In the genomic region with DNA sequence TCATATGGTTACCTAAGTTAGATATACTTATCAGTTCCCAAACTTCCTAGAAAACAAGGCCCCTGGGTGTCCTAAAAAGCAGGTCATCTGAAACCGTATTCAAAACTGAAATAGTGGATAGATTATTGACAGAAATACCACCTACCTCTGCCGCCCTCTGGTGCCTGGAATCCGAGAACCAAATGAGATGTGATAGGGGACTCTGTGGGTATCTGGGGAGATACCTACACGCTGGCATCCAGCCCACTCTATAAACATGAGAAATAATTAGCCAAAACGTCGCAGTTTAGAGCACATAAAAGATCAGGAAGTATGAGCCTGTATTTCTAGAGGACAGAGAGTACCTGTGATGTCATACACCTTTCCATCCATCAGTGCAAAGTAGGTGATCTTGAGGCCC, we compare ENCODE assay signal across 9 cellular contexts. TPM values are rescaled to one million over a fixed set of nuclear protein-coding genes. Genes with fewer than 3 reads are reported as not detected.
A peak's percentile ranks its signal among the peaks of the same experiment; 100 is the strongest.
DNase-seq lines count a peak whose midpoint lies in the region; ATAC-seq and TF ChIP-seq lines count a peak whose summit lies in the region.
"Had no signal": no experiment of that assay in that cellular context is flagged by ENCODE, and none has a peak within 500 bp of the region (broad histone marks: within the 10 kb centered on the region; RNA-seq: fewer than 3 reads in every experiment).

No MANE protein-coding gene starts in this region.

- peaks cover 5 to 13% (median 10%) of the 10 kb centered on the region in 3 donors for H3K4me1 Mint-ChIP-seq in IgD-negative memory B cell

- 37% methylated on average over 6 of the region's 6 CpGs for WGBS in right lobe of liver (ENCODE audit: insufficient coverage, low coverage, low lambda C conversion rate, missing lambda C conversion rate)

- TF ChIP-seq POLR2A in right lobe of liver (IDR thresholded peaks at IDR 0.05): no peak

- H3K27ac ChIP-seq in right lobe of liver: peak overlapping the region in 1 of 3 donors; percentile 69

- ATAC-seq in right lobe of liver (no peak), HG02885 (IDR thresholded peaks at IDR 0.05; ENCODE audit: poor library complexity, unreplicated experiment) (no peak)

- in situ Hi-C loops in astrocyte of the spinal cord (cut with HindIII; ENCODE audit: low sequenced_read_pairs): no loop called here

- no peak overlapping the region for H3K4me3 ChIP-seq in astrocyte of the spinal cord (ENCODE audit: low read depth, low read length)
- no peak overlapping the region for H3K4me3 ChIP-seq in right lobe of liver

- peaks cover 1% of the 10 kb centered on the region for H3K36me3 Mint-ChIP-seq in IgD-negative memory B cell

- H3K4me1 ChIP-seq in right lobe of liver: peaks cover 0 to 53% (median 15%) of the 10 kb centered on the region in 4 donors

- TF ChIP-seq CTCF in astrocyte of the spinal cord (IDR thresholded peaks at IDR 0.05; ENCODE audit: low read depth, low read length): peak; percentile 49
- TF ChIP-seq CTCF in right lobe of liver (IDR thresholded peaks at IDR 0.05): peak; percentile 17 to 36 (median 28)

- peak overlapping the region in 2 of 3 donors; percentile 32 to 71 for H3K27ac Mint-ChIP-seq in IgD-negative memory B cell

- H3K27me3 ChIP-seq in right lobe of liver: no peaks in the 10 kb centered on the region

- DNase-seq in NCI-H82 (lab: John Stamatoyannopoulos, UW) (peak; percentile 14), NCI-H82 treated with DMSO at 0.1 percent for 48 hours (lab: John Stamatoyannopoulos, UW; ENCODE audit: unreplicated experiment) (no peak), astrocyte of the spinal cord (ENCODE audit: low read depth, low spot score) (no peak), right lobe of liver (no peak), DMS114 treated with DMSO at 0.1 percent for 48 hours (lab: John Stamatoyannopoulos, UW; ENCODE audit: unreplicated experiment) (no peak)
- DNase-seq in stimulated activated CD4-positive, alpha-beta T cell treated with anti-CD3 and anti-CD28 coated beads, Interleukin-4, amount 100 ng/mL, for 4 hours: no peak
- DNase-seq: NCI-H446 had no signal

- H3K36me3 ChIP-seq in right lobe of liver: peaks cover 0 to 28% (median 16%) of the 10 kb centered on the region in 4 donors

- H3K4me3 Mint-ChIP-seq in IgD-negative memory B cell: peak overlapping the region in 1 of 4 donors; percentile 75

- intact Hi-C loops in right lobe of liver (cut with DNase I): no loop called here

- no peaks in the 10 kb centered on the region for H3K9me3 Mint-ChIP-seq in IgD-negative memory B cell

- H3K9me3 ChIP-seq in right lobe of liver: no peaks in the 10 kb centered on the region

- H3K27me3 Mint-ChIP-seq in IgD-negative memory B cell: no peaks in the 10 kb centered on the region

RNA-seq across cellular contexts. Expression of gene ORMDL2, which starts 4.4 kb away (rescaled TPM):
- polyA plus RNA-seq in IgD-negative memory B cell: 97.5 TPM
- total RNA-seq in right lobe of liver: 10 to 100 TPM; 20.2 to 35.4 (median 24.9) TPM

RNA-seq across cellular contexts. Expression of gene SARNP, which starts 4.7 kb away (rescaled TPM):
- polyA plus RNA-seq in IgD-negative memory B cell: 94.2 TPM
- total RNA-seq in right lobe of liver: 10 to 100 TPM; 11.3 to 22.3 (median 17.0) TPM

RNA-seq across cellular contexts. Expression of gene DNAJC14, which starts 7.2 kb away (rescaled TPM):
- polyA plus RNA-seq in IgD-negative memory B cell: 35.9 TPM
- total RNA-seq in right lobe of liver: 10 to 100 TPM; 11.8 to 17.2 (median 13.1) TPM

RNA-seq across cellular contexts. Expression of gene MMP19, which starts 20.5 kb away (rescaled TPM):
- polyA plus RNA-seq in IgD-negative memory B cell: not detected
- 1 to 10 TPM; 1.3 to 5.0 (median 1.9) TPM for total RNA-seq in right lobe of liver
